18 cellular contexts compared by ENCODE assay signal in the genomic region with DNA sequence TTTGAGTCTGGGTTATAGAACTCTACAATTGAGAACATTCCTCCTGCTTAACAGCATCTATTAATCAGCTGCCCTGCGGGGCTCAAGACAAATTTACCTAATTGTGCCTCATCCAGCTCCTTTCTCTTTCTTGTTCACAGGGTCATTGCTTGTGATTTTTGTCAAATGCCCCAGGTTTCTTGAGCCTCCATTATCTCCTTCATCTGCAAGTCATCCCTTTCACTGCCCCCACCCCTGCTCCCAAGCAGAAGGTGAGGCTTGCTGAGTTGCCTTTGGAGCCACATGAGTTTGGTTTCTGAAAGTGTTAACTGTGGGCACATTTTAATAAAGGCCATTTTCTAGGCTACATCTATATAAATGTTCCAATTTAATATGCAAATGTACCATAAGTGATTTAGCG. TPM values are rescaled to one million over a fixed set of nuclear protein-coding genes. Genes with fewer than 3 reads are reported as not detected.
DNase-seq lines count a peak whose midpoint lies in the region; ATAC-seq and TF ChIP-seq lines count a peak whose summit lies in the region.
"Had no signal": no experiment of that assay in that cellular context is flagged by ENCODE, and none has a peak within 500 bp of the region (broad histone marks: within the 10 kb centered on the region; RNA-seq: fewer than 3 reads in every experiment).

No MANE protein-coding gene starts in this region.

- CTCF ChIA-PET in activated CD8-positive, alpha-beta memory T cell treated with anti-CD3 and anti-CD28 coated beads, Interleukin-2, amount 10 ng/mL, durations not matched to agents 7 days and 5 days (lab: Charles Lee) = interaction anchor here (2.0 kb wide), 1 partner anchor 34 kb away, joined by 6 read pairs; no protein-coding TSS in a partner anchor

- no peak for ATAC-seq in activated CD8-positive, alpha-beta memory T cell treated with anti-CD3 and anti-CD28 coated beads, Interleukin-2, amount 10 ng/mL, durations not matched to agents 7 days and 5 days
- ATAC-seq: CD8-positive, alpha-beta T cell; GM23338 had no signal

- H3K27ac Mint-ChIP-seq in activated CD8-positive, alpha-beta memory T cell treated with anti-CD3 and anti-CD28 coated beads, Interleukin-2, amount 10 ng/mL, durations not matched to agents 7 days and 5 days = no peak overlapping the region
- H3K27ac Mint-ChIP-seq: CD14-positive monocyte; CD8-positive, alpha-beta T cell; GM23338; HFFc6 had no signal

- H3K4me3 Mint-ChIP-seq in activated CD8-positive, alpha-beta memory T cell treated with anti-CD3 and anti-CD28 coated beads, Interleukin-2, amount 10 ng/mL, durations not matched to agents 7 days and 5 days = no peak overlapping the region
- H3K4me3 Mint-ChIP-seq: CD8-positive, alpha-beta T cell; GM23338; HFFc6 had no signal

- H3K27me3 Mint-ChIP-seq in activated CD8-positive, alpha-beta memory T cell treated with anti-CD3 and anti-CD28 coated beads, Interleukin-2, amount 10 ng/mL, durations not matched to agents 7 days and 5 days = peaks cover 34% of the 10 kb centered on the region

- H3K4me1 Mint-ChIP-seq in activated CD8-positive, alpha-beta memory T cell treated with anti-CD3 and anti-CD28 coated beads, Interleukin-2, amount 10 ng/mL, durations not matched to agents 7 days and 5 days = no peaks in the 10 kb centered on the region
- H3K4me1 Mint-ChIP-seq: CD14-positive monocyte had no signal

- TF ChIP-seq POLR2A in erythroblast (IDR thresholded peaks at IDR 0.05; ENCODE audit: low read length) = no peak

- no peaks in the 10 kb centered on the region for H3K9me3 Mint-ChIP-seq in activated CD8-positive, alpha-beta memory T cell treated with anti-CD3 and anti-CD28 coated beads, Interleukin-2, amount 10 ng/mL, durations not matched to agents 7 days and 5 days (ENCODE audit: low read depth)
- H3K9me3 Mint-ChIP-seq: GM23338, HFFc6 had no signal

- H3K36me3 Mint-ChIP-seq in activated CD8-positive, alpha-beta memory T cell treated with anti-CD3 and anti-CD28 coated beads, Interleukin-2, amount 10 ng/mL, durations not matched to agents 7 days and 5 days = no peaks in the 10 kb centered on the region
- H3K36me3 Mint-ChIP-seq: CD14-positive monocyte; CD8-positive, alpha-beta T cell had no signal

- peak; percentile 15 for DNase-seq in activated CD8-positive, alpha-beta memory T cell treated with anti-CD3 and anti-CD28 coated beads for 24 hours
- DNase-seq in activated CD8-positive, alpha-beta memory T cell treated with anti-CD3 and anti-CD28 coated beads, Interleukin-2, amount 50 U/mL, for 4 hours = no peak
- DNase-seq in activated CD8-positive, alpha-beta memory T cell treated with anti-CD3 and anti-CD28 coated beads, Interleukin-2, amount 10 ng/mL, durations not matched to agents 7 days and 5 days = peak; percentile 16
- peak; percentile 41 to 51 for DNase-seq in erythroblast (lab: John Stamatoyannopoulos, UW)
- no peak for DNase-seq in H4 (ENCODE audit: low spot score)
- DNase-seq in HUDEP-2 (lab: John Stamatoyannopoulos, UW; ENCODE audit: unreplicated experiment in 76 of 76) = no peak
- no peak for DNase-seq in NK-92 (lab: John Stamatoyannopoulos, UW; ENCODE audit: unreplicated experiment)
- DNase-seq in NCI-H1092 treated with DMSO at 0.1 percent for 48 hours (lab: John Stamatoyannopoulos, UW) = no peak
- DNase-seq: COR-L47, DMS153, DMS79 treated with DMSO at 0.1 percent for 48 hours, EL, GDM1, HFFc6, IMR-90 had no signal

RNA-seq across cellular contexts. Expression of gene VSTM2L, which starts 55.9 kb away (rescaled TPM):
- under 1 TPM in 1 of 2 experiments, not detected in 1; 0.35 TPM for total RNA-seq in activated CD8-positive, alpha-beta memory T cell treated with anti-CD3 and anti-CD28 coated beads, Interleukin-2, amount 10 ng/mL, durations not matched to agents 7 days and 5 days
- 1.2 and 1.6 TPM in 2 replicates for total RNA-seq in H4 (2014; rRNA removed; shearing (Covaris generic))
- total RNA-seq: CD8-positive, alpha-beta T cell had no signal

Comparison
In these comparisons a context has a peak if more than half of its experiments do, and no peak if none do; other contexts are left out.
1. DNase-seq: peak in activated CD8-positive, alpha-beta memory T cell treated with anti-CD3 and anti-CD28 coated beads for 24 hours (single experiment), activated CD8-positive, alpha-beta memory T cell treated with anti-CD3 and anti-CD28 coated beads, Interleukin-2, amount 10 ng/mL, durations not matched to agents 7 days and 5 days (single experiment) and erythroblast (2 of 2); none in activated CD8-positive, alpha-beta memory T cell treated with anti-CD3 and anti-CD28 coated beads, Interleukin-2, amount 50 U/mL, for 4 hours (single experiment), H4 (single experiment), HUDEP-2 (0 of 76), NK-92 (single experiment) and NCI-H1092 treated with DMSO at 0.1 percent for 48 hours (single experiment).